10 cellular contexts compared by ENCODE assay signal in genomic region chr17:63523256-63523869, GRCh38. TPM values are rescaled to one million over a fixed set of nuclear protein-coding genes. Genes with fewer than 3 reads are reported as not detected.
DNase-seq lines count a peak whose midpoint lies in the region; ATAC-seq and TF ChIP-seq lines count a peak whose summit lies in the region.
"Had no signal": no experiment of that assay in that cellular context is flagged by ENCODE, and none has a peak within 500 bp of the region (broad histone marks: within the 10 kb centered on the region; RNA-seq: fewer than 3 reads in every experiment).

TSS of gene KCNH6 (plus strand) at chr17:63523358. CDS start at chr17:63523414, 56 bp downstream.

- H3K27me3 ChIP-seq in GM23338 (ENCODE audit: insufficient read depth) (no peaks in the 10 kb centered on the region), breast epithelium (peaks cover 0 to 5% of the 10 kb centered on the region in 2 donors), mesenchymal stem cell (ENCODE audit: control insufficient read depth in 1 of 2, insufficient read depth in 1 of 2, low read length in 2 of 2) (peaks cover 66 to 75% of the 10 kb centered on the region in 2 experiments)

- H3K18ac ChIP-seq in mesenchymal stem cell (ENCODE audit: low read depth in 1 of 2, low read length in 2 of 2) = no peak within 1 kb of the TSS

- peak; percentile 69 for DNase-seq in GM23338 (ENCODE audit: low spot score)
- DNase-seq in breast epithelium (ENCODE audit: low spot score in 2 of 2) = no peak
- no peak for DNase-seq in mesenchymal stem cell
- DNase-seq in NCI-H1694 treated with DMSO at 0.1 percent for 48 hours (lab: John Stamatoyannopoulos, UW) = no peak
- DNase-seq in NK-92 treated with Interleukin-12 subunit alpha and Interleukin-12 subunit beta, amount 100 ng/mL, for 24 hours (lab: John Stamatoyannopoulos, UW) = no peak

- H3K9me2 ChIP-seq in GM23338 (ENCODE audit: insufficient read depth) = no peaks in the 10 kb centered on the region

- no peaks in the 10 kb centered on the region for H3K79me2 ChIP-seq in GM23338 (replicated peaks; ENCODE audit: insufficient read depth)

- no peaks in the 10 kb centered on the region for H4K20me1 ChIP-seq in GM23338 (replicated peaks; ENCODE audit: insufficient read depth)

- no peak for TF ChIP-seq POLR2A in breast epithelium (IDR thresholded peaks at IDR 0.05)

- H3K9me3 Mint-ChIP-seq in GM23338 = no peaks in the 10 kb centered on the region

- no peak within 1 kb of the TSS for H4K91ac ChIP-seq in mesenchymal stem cell (ENCODE audit: low read length)

- no peaks in the 10 kb centered on the region for H3K36me3 ChIP-seq in GM23338 (ENCODE audit: insufficient read depth)
- H3K36me3 ChIP-seq in breast epithelium = no peaks in the 10 kb centered on the region
- no peaks in the 10 kb centered on the region for H3K36me3 ChIP-seq in mesenchymal stem cell (ENCODE audit: control insufficient read depth in 1 of 2, insufficient read depth in 2 of 2, low read depth in 1 of 2, low read length in 2 of 2)
- H3K36me3 ChIP-seq: upper lobe of right lung had no signal

- no peaks in the 10 kb centered on the region for H3K79me1 ChIP-seq in mesenchymal stem cell (replicated peaks; ENCODE audit: low read length, poor library complexity, severe bottlenecking)

- ATAC-seq in GM23338 = peak; percentile 68
- ATAC-seq in HG02610 (IDR thresholded peaks at IDR 0.05; ENCODE audit: unreplicated experiment) = no peak
- no peak for ATAC-seq in GM21447 (IDR thresholded peaks at IDR 0.05; ENCODE audit: unreplicated experiment)

- H3K4me2 ChIP-seq in GM23338 (peak within 1 kb of the TSS; percentile 85), mesenchymal stem cell (ENCODE audit: low read length, poor library complexity, severe bottlenecking) (peak within 1 kb of the TSS; percentile 52)

- intact Hi-C loops in breast epithelium (cut with DNase I; ENCODE audit: low total_unique reads) = no loop called here

- no peak within 1 kb of the TSS for H2BK5ac ChIP-seq in mesenchymal stem cell (ENCODE audit: low read depth, low read length, poor library complexity, severe bottlenecking)

- H3K4me1 Mint-ChIP-seq in GM23338 = peaks cover 38% of the 10 kb centered on the region

- peak within 1 kb of the TSS; percentile 98 for H3K27ac ChIP-seq in 22Rv1
- no peak within 1 kb of the TSS for H3K27ac ChIP-seq in GM23338 (ENCODE audit: low read depth)
- no peak within 1 kb of the TSS for H3K27ac ChIP-seq in breast epithelium
- H3K27ac ChIP-seq in mesenchymal stem cell (ENCODE audit: low read length, poor library complexity, severe bottlenecking) = no peak within 1 kb of the TSS
- H3K27ac ChIP-seq: upper lobe of right lung had no signal

- no peak within 1 kb of the TSS for H4K8ac ChIP-seq in mesenchymal stem cell (ENCODE audit: low read length)

- no peak within 1 kb of the TSS for H2BK15ac ChIP-seq in mesenchymal stem cell (ENCODE audit: low read depth, poor library complexity, severe bottlenecking)

- TF ChIP-seq CTCF in 22Rv1 (IDR thresholded peaks at IDR 0.05) (no peak), GM23338 (conservative IDR thresholded peaks at IDR 0.05; ENCODE audit: low read depth in 2 of 2) (peak in 1 of 2 experiments; percentile 22; a peak in 2 of 4 replicates), breast epithelium (IDR thresholded peaks at IDR 0.05) (no peak)

- H3K9me3 ChIP-seq in breast epithelium (no peaks in the 10 kb centered on the region), mesenchymal stem cell (ENCODE audit: control insufficient read depth, low read length) (no peaks in the 10 kb centered on the region)
- H3K9me3 ChIP-seq: upper lobe of right lung had no signal

- no peak within 1 kb of the TSS for H3K27ac Mint-ChIP-seq in GM23338

- H2AK5ac ChIP-seq in mesenchymal stem cell (ENCODE audit: low read length, severe bottlenecking) = no peak within 1 kb of the TSS

- no peaks in the 10 kb centered on the region for H3F3A ChIP-seq in GM23338 (replicated peaks; ENCODE audit: low read depth)

- H3K4me3 ChIP-seq in GM23338 (peak within 1 kb of the TSS; percentile 76), breast epithelium (peak within 1 kb of the TSS in 2 of 3 donors; percentile 18 to 51), mesenchymal stem cell (ENCODE audit: insufficient read depth in 1 of 2, low read depth in 1 of 2, low read length in 2 of 2) (no peak within 1 kb of the TSS)
- H3K4me3 ChIP-seq: upper lobe of right lung had no signal

- H3K4me3 Mint-ChIP-seq in GM23338 = peak within 1 kb of the TSS; percentile 75

- H2BK120ac ChIP-seq in mesenchymal stem cell (ENCODE audit: low read depth, low read length) = no peak within 1 kb of the TSS

- H3K36me3 Mint-ChIP-seq in GM23338 (ENCODE audit: low read depth) = no peaks in the 10 kb centered on the region

- H3K4me1 ChIP-seq in GM23338 (ENCODE audit: insufficient read depth) (0 out of 2 replicates have a peak, but pooled peaks cover 4% of the 10 kb centered on the region), breast epithelium (no peaks in the 10 kb centered on the region), mesenchymal stem cell (ENCODE audit: control insufficient read depth, insufficient read depth, low read depth, low read length) (peaks cover 23% of the 10 kb centered on the region)
- H3K4me1 ChIP-seq: upper lobe of right lung had no signal

- no peak within 1 kb of the TSS for H3K4ac ChIP-seq in mesenchymal stem cell (ENCODE audit: low read depth in 1 of 2, low read length in 2 of 2)

- WGBS in mesenchymal stem cell = 9% methylated on average over 27 of the region's 38 CpGs

- H2AFZ ChIP-seq in GM23338 (peak within 1 kb of the TSS; percentile 96), mesenchymal stem cell (ENCODE audit: low read depth, low read length) (no peak within 1 kb of the TSS)

- H2BK12ac ChIP-seq in mesenchymal stem cell (ENCODE audit: low read length in 2 of 2) = no peak within 1 kb of the TSS

- H3K9ac ChIP-seq in mesenchymal stem cell (ENCODE audit: low read length) = no peak within 1 kb of the TSS

- H3K23ac ChIP-seq in mesenchymal stem cell (ENCODE audit: low read length in 2 of 2) = no peak within 1 kb of the TSS

- H3K14ac ChIP-seq in mesenchymal stem cell (ENCODE audit: low read length in 2 of 2) = no peak within 1 kb of the TSS

- peaks cover 12% of the 10 kb centered on the region for H3K27me3 Mint-ChIP-seq in GM23338 (ENCODE audit: insufficient read depth, low read depth, poor library complexity)

TF ChIP-seq in GM23338, 12 proteins besides CTCF, POLR2A, EP300 and RAD21 (continues in another document):
- TF ChIP-seq NANOG (IDR thresholded peaks at IDR 0.05; ENCODE audit: borderline replicate concordance) (no peak), POLR2AphosphoS5 (IDR thresholded peaks at IDR 0.05; ENCODE audit: low read depth) (no peak; the same call in 1 of the 2 replicates), JUNB (IDR thresholded peaks at IDR 0.05; ENCODE audit: unreplicated experiment) (no peak), ETS1 (IDR thresholded peaks at IDR 0.05) (no peak), REST (IDR thresholded peaks at IDR 0.05; ENCODE audit: unreplicated experiment) (no peak), CREB1 (CRISPR knock-in tag; IDR thresholded peaks at IDR 0.05; ENCODE audit: low read depth) (no peak)

RNA-seq across cellular contexts. Expression of gene KCNH6, which starts in this region (rescaled TPM):
- 2.8 and 3.0 TPM in 2 replicates for total RNA-seq in GM23338 (2014; rRNA removed; shearing (Covaris generic))
- polyA plus RNA-seq in GM23338 (2016; fragmentation: Nextera tagmentation; extraction: Ambion mirVana) = 1.1 and 1.3 TPM in 2 replicates
- total RNA-seq in breast epithelium = not detected
- polyA plus RNA-seq in mesenchymal stem cell (2013, experiment 1 of 2) = 0.04 TPM
- 0.03 TPM for polyA plus RNA-seq in mesenchymal stem cell (2013, experiment 2 of 2)
- total RNA-seq: mononuclear cell, upper lobe of right lung had no signal

Comparison
In these comparisons a context has a peak if more than half of its experiments do, and no peak if none do; other contexts are left out.
1. H3K4me3 ChIP-seq: peak in GM23338 (single experiment) and breast epithelium (2 of 3); none in mesenchymal stem cell (0 of 2).